In the genomic region with DNA sequence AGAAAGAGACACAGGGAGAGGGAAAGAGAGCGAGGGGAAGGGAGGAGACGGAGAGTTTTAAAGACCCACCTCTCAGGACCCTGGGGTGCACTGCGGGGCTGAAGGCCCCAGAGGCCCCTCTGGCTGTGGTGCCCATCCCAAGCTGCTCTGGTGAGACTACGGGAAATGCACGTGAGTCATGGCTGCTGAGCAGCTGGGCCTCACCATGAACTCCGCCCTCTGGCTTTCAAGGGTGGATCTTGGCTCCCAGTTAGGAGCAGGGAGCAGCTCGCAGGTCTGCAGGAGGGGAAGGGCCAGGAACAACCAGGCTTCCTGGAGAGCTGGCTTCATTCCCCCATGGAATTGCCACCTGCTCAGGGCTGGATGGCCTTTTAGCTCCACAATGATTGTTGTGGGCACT, we compare ENCODE assay signal across 1 cellular context.
TF ChIP-seq lines count a peak whose summit lies in the region.

No MANE protein-coding gene starts in this region.

TF ChIP-seq in H1, 55 proteins besides CTCF, POLR2A, EP300 and RAD21:
- TF ChIP-seq, protein P1, sequence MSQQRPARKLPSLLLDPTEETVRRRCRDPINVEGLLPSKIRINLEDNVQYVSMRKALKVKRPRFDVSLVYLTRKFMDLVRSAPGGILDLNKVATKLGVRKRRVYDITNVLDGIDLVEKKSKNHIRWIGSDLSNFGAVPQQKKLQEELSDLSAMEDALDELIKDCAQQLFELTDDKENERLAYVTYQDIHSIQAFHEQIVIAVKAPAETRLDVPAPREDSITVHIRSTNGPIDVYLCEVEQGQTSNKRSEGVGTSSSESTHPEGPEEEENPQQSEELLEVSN (IDR thresholded peaks at IDR 0.05), result peak; percentile 33; the same call in 1 of the 2 replicates
- TF ChIP-seq YY1 (IDR thresholded peaks at IDR 0.05; ENCODE audit: low read depth, low read length) (0 out of 2 replicates have a peak, but pooled peaks have one; percentile 21), HDAC6 (IDR thresholded peaks at IDR 0.05; ENCODE audit: low read depth, low read length) (no peak), SRF (IDR thresholded peaks at IDR 0.05; ENCODE audit: low read depth, low read length) (no peak), BCL11A (IDR thresholded peaks at IDR 0.05; ENCODE audit: low read depth in 2 of 2, low read length in 2 of 2) (no peak)
- TF ChIP-seq, protein P2, sequence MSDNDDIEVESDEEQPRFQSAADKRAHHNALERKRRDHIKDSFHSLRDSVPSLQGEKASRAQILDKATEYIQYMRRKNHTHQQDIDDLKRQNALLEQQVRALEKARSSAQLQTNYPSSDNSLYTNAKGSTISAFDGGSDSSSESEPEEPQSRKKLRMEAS (IDR thresholded peaks at IDR 0.05), result peak; percentile 72
TF ChIP-seq in H1: peak in this region for 3.
